ENCODE assay signal across 8 cellular contexts in genomic region chr1:176205322-176205914, GRCh38. TPM values are rescaled to one million over a fixed set of nuclear protein-coding genes. Genes with fewer than 3 reads are reported as not detected.
DNase-seq lines count a peak whose midpoint lies in the region; ATAC-seq and TF ChIP-seq lines count a peak whose summit lies in the region.

No MANE protein-coding gene starts in this region.

- H3K4me1 ChIP-seq in A673 (ENCODE audit: insufficient read depth, low read length, poor library complexity, severe bottlenecking) = peaks cover 16% of the 10 kb centered on the region

- H3K27me3 ChIP-seq in A673 (replicated peaks; ENCODE audit: insufficient read depth, low read depth, low read length, poor library complexity) (no peaks in the 10 kb centered on the region), H7 (ENCODE audit: control insufficient read depth, insufficient read depth, low read length) (no peaks in the 10 kb centered on the region)

- no peaks in the 10 kb centered on the region for H3K9me3 Mint-ChIP-seq in activated CD4-positive, alpha-beta memory T cell treated with anti-CD3 and anti-CD28 coated beads for 36 hours

- H3K36me3 ChIP-seq in A673 (ENCODE audit: insufficient read depth, low read length, poor library complexity, severe bottlenecking) = no peaks in the 10 kb centered on the region
- no peaks in the 10 kb centered on the region for H3K36me3 ChIP-seq in H7 (replicated peaks; ENCODE audit: control insufficient read depth, insufficient read depth, low read length)

- no peak for DNase-seq in A673 (ENCODE audit: low spot score)
- DNase-seq in H7 = no peak
- no peak for DNase-seq in activated CD4-positive, alpha-beta memory T cell treated with anti-CD3 and anti-CD28 coated beads for 36 hours
- DNase-seq in superior temporal gyrus (ENCODE audit: extremely low spot score) = peak; percentile 26
- no peak for DNase-seq in occipital lobe (lab: John Stamatoyannopoulos, UW)

- POLR2A ChIA-PET in A673 (lab: Charles Lee; ENCODE audit: low non-redundant PET) = no interaction called here
- POLR2A ChIA-PET in activated CD4-positive, alpha-beta memory T cell treated with anti-CD3 and anti-CD28 coated beads for 36 hours (lab: Charles Lee) = interaction anchor here (1.0 to 1.4 kb wide), 3 partner anchors 26 to 45 kb away, joined by 3 read pairs; no protein-coding TSS in a partner anchor

- peak overlapping the region; percentile 91 for H3K27ac Mint-ChIP-seq in activated CD4-positive, alpha-beta memory T cell treated with anti-CD3 and anti-CD28 coated beads for 36 hours

- H3K36me3 Mint-ChIP-seq in activated CD4-positive, alpha-beta memory T cell treated with anti-CD3 and anti-CD28 coated beads for 36 hours = peaks cover 15% of the 10 kb centered on the region

- no peaks in the 10 kb centered on the region for H3K27me3 Mint-ChIP-seq in activated CD4-positive, alpha-beta memory T cell treated with anti-CD3 and anti-CD28 coated beads for 36 hours

- H3K4me3 Mint-ChIP-seq in activated CD4-positive, alpha-beta memory T cell treated with anti-CD3 and anti-CD28 coated beads for 36 hours = peak overlapping the region; percentile 97

- H3K9me3 ChIP-seq in A673 (ENCODE audit: low read depth, low read length, poor library complexity, severe bottlenecking) = no peaks in the 10 kb centered on the region
- H3K9me3 ChIP-seq in iPS-18c (ENCODE audit: control insufficient read depth, insufficient read depth, low read length) = no peaks in the 10 kb centered on the region

- intact Hi-C loops in A673 (cut with micrococcal nuclease; ENCODE audit: unreplicated experiment) = loop anchor here (10.0 kb wide), 1 partner anchor 141 kb away; no protein-coding TSS in a partner anchor
- intact Hi-C loops in activated CD4-positive, alpha-beta memory T cell treated with anti-CD3 and anti-CD28 coated beads for 36 hours (cut with micrococcal nuclease) = loop anchor here (1.0 to 10.0 kb wide), 5 partner anchors 12 to 1238 kb away; no protein-coding TSS in a partner anchor

- CTCF ChIA-PET in A673 (lab: Charles Lee) = no interaction called here
- CTCF ChIA-PET in activated CD4-positive, alpha-beta memory T cell treated with anti-CD3 and anti-CD28 coated beads for 36 hours (lab: Charles Lee) = no interaction called here

- no peak for ATAC-seq in GM19467 (IDR thresholded peaks at IDR 0.05; ENCODE audit: unreplicated experiment)
- ATAC-seq in GM21528 (IDR thresholded peaks at IDR 0.05; ENCODE audit: low FRiP score, unreplicated experiment) = no peak

- TF ChIP-seq CTCF in A673 (conservative IDR thresholded peaks at IDR 0.05; ENCODE audit: low read depth, low read length) = no peak

- H3K4me1 Mint-ChIP-seq in activated CD4-positive, alpha-beta memory T cell treated with anti-CD3 and anti-CD28 coated beads for 36 hours (ENCODE audit: low read depth) = peaks cover 33% of the 10 kb centered on the region

- no TSS peak for BruUV-seq in A673 (replicated peaks; lab: Mats Ljungman, UMichigan)

- H3K27ac ChIP-seq in A673 (ENCODE audit: low read depth, low read length, poor library complexity, severe bottlenecking) = no peak overlapping the region

- peak overlapping the region; percentile 96 for H3K4me3 ChIP-seq in A673 (ENCODE audit: low read depth, low read length, poor library complexity, severe bottlenecking)
- H3K4me3 ChIP-seq in H7 (ENCODE audit: insufficient read depth, low read depth, low read length) = peak overlapping the region; percentile 99
- peak overlapping the region; percentile 70; the same call in 1 of the 2 replicates for H3K4me3 ChIP-seq in iPS-18c (ENCODE audit: insufficient read depth, low read depth, low read length)

RNA-seq across cellular contexts. Expression of gene COP1, which starts 1.7 kb away (rescaled TPM):
- total RNA-seq in A673 (2021) (35.8 and 37.5 TPM in 2 replicates), occipital lobe (141 TPM)
- total RNA-seq in H7 (2014; rRNA removed; shearing (Covaris generic)) = 61.9 and 69.6 TPM in 2 replicates
- 10 to 100 TPM; 34.2 to 34.7 TPM for total RNA-seq in activated CD4-positive, alpha-beta memory T cell treated with anti-CD3 and anti-CD28 coated beads for 36 hours
